ENCODE assay signal across 8 cellular contexts in genomic region chr12:124917841-124918621, GRCh38. TPM values are rescaled to one million over a fixed set of nuclear protein-coding genes. Genes with fewer than 3 reads are reported as not detected.
DNase-seq lines count a peak whose midpoint lies in the region; ATAC-seq, FAIRE-seq and TF ChIP-seq lines count a peak whose summit lies in the region.

No MANE protein-coding gene starts in this region.

- FAIRE-seq in kidney (lab: Jason Lieb, UNC) = no peak

- H3K27ac ChIP-seq in adipose tissue (ENCODE audit: low read depth, low read length) = peak overlapping the region; percentile 76
- H3K27ac ChIP-seq in kidney (ENCODE audit: low read depth in 2 of 2, low read length in 2 of 2) = peak overlapping the region; percentile 100

- WGBS in adipose tissue, 3 donors = 41 to 48% (median 42%) methylated on average over 12 of the region's 12 CpGs

- H3K4me3 Mint-ChIP-seq in T-helper 2 cell treated with Interferon-gamma antibody and Interleukin-4, amounts not matched to agents 5 μg/mL and 100 μg/mL, for 36 hours = peak overlapping the region; percentile 86

- intact Hi-C loops in kidney (cut with DNase I) = no loop called here

- no peak for DNase-seq in T-helper 2 cell treated with Interferon-gamma antibody and Interleukin-4, amounts not matched to agents 5 μg/mL and 100 μg/mL, for 36 hours (ENCODE audit: low spot score)
- DNase-seq in T-helper 2 cell (no peak), kidney (no peak), superior temporal gyrus (ENCODE audit: extremely low spot score) (peak; percentile 93), COLO668 (lab: John Stamatoyannopoulos, UW; ENCODE audit: unreplicated experiment) (no peak)

- peak overlapping the region; percentile 98 for H3K27ac Mint-ChIP-seq in T-helper 2 cell treated with Interferon-gamma antibody and Interleukin-4, amounts not matched to agents 5 μg/mL and 100 μg/mL, for 36 hours

- H3K4me3 ChIP-seq in kidney (ENCODE audit: low read length in 2 of 2) = peak overlapping the region; percentile 58 to 70

- no peaks in the 10 kb centered on the region for H3K9me3 ChIP-seq in kidney (ENCODE audit: control insufficient read depth in 1 of 2, low read length in 2 of 2)

- no peak for TF ChIP-seq CTCF in kidney (IDR thresholded peaks at IDR 0.05; ENCODE audit: borderline replicate concordance, extremely low read depth, insufficient read depth)

- peaks cover 10% of the 10 kb centered on the region for H3K27me3 Mint-ChIP-seq in T-helper 2 cell treated with Interferon-gamma antibody and Interleukin-4, amounts not matched to agents 5 μg/mL and 100 μg/mL, for 36 hours (ENCODE audit: low read depth)

- ATAC-seq in GM18517 (IDR thresholded peaks at IDR 0.05; ENCODE audit: unreplicated experiment) (no peak), GM18519 (IDR thresholded peaks at IDR 0.05; ENCODE audit: low FRiP score, unreplicated experiment) (no peak)

- H3K4me1 Mint-ChIP-seq in T-helper 2 cell treated with Interferon-gamma antibody and Interleukin-4, amounts not matched to agents 5 μg/mL and 100 μg/mL, for 36 hours (ENCODE audit: low read depth) = peaks cover 72% of the 10 kb centered on the region

- no peaks in the 10 kb centered on the region for H3K9me3 Mint-ChIP-seq in T-helper 2 cell treated with Interferon-gamma antibody and Interleukin-4, amounts not matched to agents 5 μg/mL and 100 μg/mL, for 36 hours

- peak overlapping the region; percentile 52 to 99 for H3K9ac ChIP-seq in kidney (ENCODE audit: low read length in 2 of 2)

- peaks cover 17% of the 10 kb centered on the region for H3K36me3 Mint-ChIP-seq in T-helper 2 cell treated with Interferon-gamma antibody and Interleukin-4, amounts not matched to agents 5 μg/mL and 100 μg/mL, for 36 hours (ENCODE audit: low read depth)

- peaks cover 18 to 30% of the 10 kb centered on the region in 2 donors for H3K4me1 ChIP-seq in kidney (ENCODE audit: control insufficient read depth in 1 of 2, insufficient read depth in 1 of 2, low read depth in 1 of 2, low read length in 2 of 2)

- H3K36me3 ChIP-seq in kidney (ENCODE audit: control insufficient read depth in 1 of 2, insufficient read depth in 2 of 2, low read length in 2 of 2) = no peaks in the 10 kb centered on the region

RNA-seq across cellular contexts. Expression of gene UBC, which starts 3.6 kb away (rescaled TPM):
- polyA plus RNA-seq in adipose tissue = 1,000 to 10,000 TPM in 1 of 3 donors, 100 to 1,000 TPM in 2; 659 to 1,386 (median 902) TPM
- 1,132 TPM for total RNA-seq in kidney
- 952 TPM for polyA plus RNA-seq in kidney (ENCODE audit: insufficient read depth, low read depth, low replicate concordance)

RNA-seq across cellular contexts. Expression of gene SCARB1, which starts 54.4 kb away (rescaled TPM):
- 10 to 100 TPM; 10.1 to 54.9 (median 22.7) TPM for polyA plus RNA-seq in adipose tissue
- total RNA-seq in kidney = 13.2 TPM
- polyA plus RNA-seq in kidney (ENCODE audit: insufficient read depth, low read depth, low replicate concordance) = 12.3 TPM
